Comparison of ENCODE assay signal across 1 cellular context in the genomic region with DNA sequence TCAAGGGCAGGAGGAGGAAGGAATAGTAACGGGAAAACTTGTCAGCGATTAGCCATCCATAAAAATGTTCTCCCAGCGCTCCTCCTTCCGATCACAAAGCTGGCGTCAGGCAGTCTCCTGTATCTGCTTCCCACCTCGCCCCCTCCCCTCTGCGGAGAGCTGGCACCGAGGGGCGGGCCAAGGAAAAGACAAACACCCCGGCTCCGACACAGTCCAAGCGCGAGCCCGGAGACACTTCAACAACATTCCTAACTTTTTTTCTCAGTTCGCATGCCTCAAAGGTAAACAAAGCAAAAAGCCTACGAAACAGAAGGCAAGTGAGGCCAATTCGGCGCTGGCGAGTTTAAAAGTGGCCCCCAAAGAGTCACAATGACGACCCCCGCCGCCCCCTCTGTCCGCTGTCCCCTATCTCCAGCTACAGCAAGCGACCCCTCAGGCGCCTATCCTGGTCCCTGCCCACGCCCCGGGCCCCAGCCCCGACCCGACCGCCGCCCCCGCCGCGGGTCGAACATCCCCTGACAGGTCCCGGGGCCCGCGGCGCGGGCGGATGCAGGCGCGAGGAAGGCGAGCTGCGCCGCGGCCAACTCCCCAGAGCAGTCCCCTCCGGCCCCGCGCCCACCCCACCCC.
TF ChIP-seq lines count a peak whose summit lies in the region.

No MANE protein-coding gene starts in this region.

TF ChIP-seq in WTC11, 78 proteins besides CTCF, POLR2A, EP300 and RAD21 (continued from another document):
- TF ChIP-seq ZNF425 (CRISPR knock-in tag; conservative IDR thresholded peaks at IDR 0.05): no peak
- TF ChIP-seq SP1 (CRISPR knock-in tag; conservative IDR thresholded peaks at IDR 0.05): no peak
- no peak for TF ChIP-seq CREB1 (CRISPR knock-in tag; IDR thresholded peaks at IDR 0.05)
- no peak for TF ChIP-seq USF1 (CRISPR knock-in tag; IDR thresholded peaks at IDR 0.05)
- no peak for TF ChIP-seq TP53 (CRISPR knock-in tag; IDR thresholded peaks at IDR 0.05)
